Comparison of ENCODE assay signal across 8 cellular contexts in genomic region chr17:18258356-18259038, GRCh38. TPM values are rescaled to one million over a fixed set of nuclear protein-coding genes. Genes with fewer than 3 reads are reported as not detected.
DNase-seq lines count a peak whose midpoint lies in the region; TF ChIP-seq lines count a peak whose summit lies in the region.

FLII (minus strand) TSS chr17:18258738; CDS start chr17:18258690, 48 bp downstream.

- H3K27ac ChIP-seq in duodenal mucosa (ENCODE audit: low read depth, low read length) (peak within 1 kb of the TSS; percentile 92), liver (ENCODE audit: low read depth in 1 of 2, low read length in 2 of 2) (peak within 1 kb of the TSS; percentile 88 to 89)

- H3K9ac ChIP-seq in duodenal mucosa (ENCODE audit: low read depth in 1 of 2, low read length in 2 of 2), result peak within 1 kb of the TSS; percentile 81 to 94
- H3K9ac ChIP-seq in liver (ENCODE audit: low read depth in 1 of 2, low read length in 2 of 2), result peak within 1 kb of the TSS; percentile 66 to 72

- H3K27me3 ChIP-seq in MG63 (no peaks in the 10 kb centered on the region), duodenal mucosa (ENCODE audit: control insufficient read depth in 1 of 2, insufficient read depth in 2 of 2, low read length in 2 of 2) (no peaks in the 10 kb centered on the region), liver (ENCODE audit: control insufficient read depth in 4 of 4, insufficient read depth in 4 of 4, low read length in 3 of 4) (no peaks in the 10 kb centered on the region)

- TF ChIP-seq CTCF in AG09309 (IDR thresholded peaks at IDR 0.05; ENCODE audit: control insufficient read depth, insufficient read depth, low read depth, low read length, missing control alignments) (no peak), liver (IDR thresholded peaks at IDR 0.05; ENCODE audit: low read depth, low read length, missing input control) (no peak)

- 1% methylated on average over 71 of the region's 71 CpGs for WGBS in liver

- H3K4me3 ChIP-seq in AG09309 (ENCODE audit: control insufficient read depth, low read depth, low read length) (peak within 1 kb of the TSS; percentile 77), MG63 (peak within 1 kb of the TSS; percentile 85), duodenal mucosa (ENCODE audit: low read depth in 1 of 2, low read length in 2 of 2) (peak within 1 kb of the TSS; percentile 86 to 96), liver (ENCODE audit: low read depth in 1 of 3, low read length in 3 of 3) (peak within 1 kb of the TSS; percentile 83 to 92 (median 88))

- DNase-seq in AG09309 (ENCODE audit: low read depth), result no peak
- DNase-seq in MG63, result peak; percentile 22
- DNase-seq in activated CD4-positive, alpha-beta T cell treated with anti-CD3 and anti-CD28 coated beads, Interleukin-2, amount 50 U/mL, for 48 hours, result peak; percentile 57 to 60
- DNase-seq in stimulated activated CD4-positive, alpha-beta T cell treated with anti-CD3 and anti-CD28 coated beads, Interleukin-2, amount 100 ng/mL, for 4 hours (ENCODE audit: low read depth), result peak; percentile 41
- no peak for DNase-seq in GOT3 (lab: John Stamatoyannopoulos, UW)

- TF ChIP-seq RAD21 in liver (IDR thresholded peaks at IDR 0.05), result no peak

- H3K9me3 ChIP-seq in MG63 (no peaks in the 10 kb centered on the region), duodenal mucosa (ENCODE audit: control insufficient read depth in 1 of 2, low read length in 2 of 2) (no peaks in the 10 kb centered on the region), liver (ENCODE audit: control insufficient read depth in 4 of 4, low read length in 3 of 4) (no peaks in the 10 kb centered on the region)

- peak; percentile 59 for TF ChIP-seq POLR2A in GM19193 (IDR thresholded peaks at IDR 0.05; ENCODE audit: extremely low read depth, insufficient read depth, insufficient read length)

- H3K36me3 ChIP-seq in MG63 (peaks cover 3% of the 10 kb centered on the region), duodenal mucosa (ENCODE audit: control insufficient read depth in 1 of 2, insufficient read depth in 2 of 2, low read length in 2 of 2) (peaks cover 22 to 39% of the 10 kb centered on the region in 2 donors), liver (ENCODE audit: control insufficient read depth in 4 of 4, insufficient read depth in 3 of 4, low read depth in 1 of 4, low read length in 3 of 4) (peaks cover 5 to 18% (median 14%) of the 10 kb centered on the region in 4 donors)

- H3K4me1 ChIP-seq in duodenal mucosa (ENCODE audit: control insufficient read depth in 1 of 2, insufficient read depth in 2 of 2, low read length in 2 of 2) (peaks cover 34 to 40% of the 10 kb centered on the region in 2 donors), liver (ENCODE audit: control insufficient read depth in 4 of 4, insufficient read depth in 4 of 4, low read length in 3 of 4) (peaks cover 24 to 48% (median 33%) of the 10 kb centered on the region in 4 donors)

TF ChIP-seq in liver, 16 proteins besides CTCF, POLR2A, EP300 and RAD21:
- TF ChIP-seq SP1 (IDR thresholded peaks at IDR 0.05), result no peak
- TF ChIP-seq HNF4A (conservative IDR thresholded peaks at IDR 0.05), result no peak
- TF ChIP-seq TAF1 (conservative IDR thresholded peaks at IDR 0.05), result no peak
- TF ChIP-seq, protein P1, sequence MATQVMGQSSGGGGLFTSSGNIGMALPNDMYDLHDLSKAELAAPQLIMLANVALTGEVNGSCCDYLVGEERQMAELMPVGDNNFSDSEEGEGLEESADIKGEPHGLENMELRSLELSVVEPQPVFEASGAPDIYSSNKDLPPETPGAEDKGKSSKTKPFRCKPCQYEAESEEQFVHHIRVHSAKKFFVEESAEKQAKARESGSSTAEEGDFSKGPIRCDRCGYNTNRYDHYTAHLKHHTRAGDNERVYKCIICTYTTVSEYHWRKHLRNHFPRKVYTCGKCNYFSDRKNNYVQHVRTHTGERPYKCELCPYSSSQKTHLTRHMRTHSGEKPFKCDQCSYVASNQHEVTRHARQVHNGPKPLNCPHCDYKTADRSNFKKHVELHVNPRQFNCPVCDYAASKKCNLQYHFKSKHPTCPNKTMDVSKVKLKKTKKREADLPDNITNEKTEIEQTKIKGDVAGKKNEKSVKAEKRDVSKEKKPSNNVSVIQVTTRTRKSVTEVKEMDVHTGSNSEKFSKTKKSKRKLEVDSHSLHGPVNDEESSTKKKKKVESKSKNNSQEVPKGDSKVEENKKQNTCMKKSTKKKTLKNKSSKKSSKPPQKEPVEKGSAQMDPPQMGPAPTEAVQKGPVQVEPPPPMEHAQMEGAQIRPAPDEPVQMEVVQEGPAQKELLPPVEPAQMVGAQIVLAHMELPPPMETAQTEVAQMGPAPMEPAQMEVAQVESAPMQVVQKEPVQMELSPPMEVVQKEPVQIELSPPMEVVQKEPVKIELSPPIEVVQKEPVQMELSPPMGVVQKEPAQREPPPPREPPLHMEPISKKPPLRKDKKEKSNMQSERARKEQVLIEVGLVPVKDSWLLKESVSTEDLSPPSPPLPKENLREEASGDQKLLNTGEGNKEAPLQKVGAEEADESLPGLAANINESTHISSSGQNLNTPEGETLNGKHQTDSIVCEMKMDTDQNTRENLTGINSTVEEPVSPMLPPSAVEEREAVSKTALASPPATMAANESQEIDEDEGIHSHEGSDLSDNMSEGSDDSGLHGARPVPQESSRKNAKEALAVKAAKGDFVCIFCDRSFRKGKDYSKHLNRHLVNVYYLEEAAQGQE (IDR thresholded peaks at IDR 0.05), result no peak
- no peak for TF ChIP-seq YY1 (IDR thresholded peaks at IDR 0.05)
- TF ChIP-seq, protein P2, sequence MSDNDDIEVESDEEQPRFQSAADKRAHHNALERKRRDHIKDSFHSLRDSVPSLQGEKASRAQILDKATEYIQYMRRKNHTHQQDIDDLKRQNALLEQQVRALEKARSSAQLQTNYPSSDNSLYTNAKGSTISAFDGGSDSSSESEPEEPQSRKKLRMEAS (IDR thresholded peaks at IDR 0.05), result no peak

RNA-seq across cellular contexts. Expression of gene FLII, which starts in this region (rescaled TPM):
- 192 and 203 TPM in 2 replicates for total RNA-seq in MG63 (2014; rRNA removed; shearing (Covaris generic); ENCODE audit: low replicate concordance)
- total RNA-seq in liver, result 10 to 100 TPM; 73.4 to 90.9 TPM
- polyA plus RNA-seq in liver, result 10 to 100 TPM; 49.3 to 79.3 TPM

Comparison
In these comparisons a context has a peak if more than half of its experiments do, and no peak if none do; other contexts are left out.
1. DNase-seq: peak in MG63 (single experiment), activated CD4-positive, alpha-beta T cell treated with anti-CD3 and anti-CD28 coated beads, Interleukin-2, amount 50 U/mL, for 48 hours (2 of 2) and stimulated activated CD4-positive, alpha-beta T cell treated with anti-CD3 and anti-CD28 coated beads, Interleukin-2, amount 100 ng/mL, for 4 hours (single experiment); none in AG09309 (single experiment) and GOT3 (single experiment).
2. Peak in every context shown above with its lines, with median percentiles within 50 percentile points of each other: H3K4me3 ChIP-seq.